10 cellular contexts compared by ENCODE assay signal in the genomic region with DNA sequence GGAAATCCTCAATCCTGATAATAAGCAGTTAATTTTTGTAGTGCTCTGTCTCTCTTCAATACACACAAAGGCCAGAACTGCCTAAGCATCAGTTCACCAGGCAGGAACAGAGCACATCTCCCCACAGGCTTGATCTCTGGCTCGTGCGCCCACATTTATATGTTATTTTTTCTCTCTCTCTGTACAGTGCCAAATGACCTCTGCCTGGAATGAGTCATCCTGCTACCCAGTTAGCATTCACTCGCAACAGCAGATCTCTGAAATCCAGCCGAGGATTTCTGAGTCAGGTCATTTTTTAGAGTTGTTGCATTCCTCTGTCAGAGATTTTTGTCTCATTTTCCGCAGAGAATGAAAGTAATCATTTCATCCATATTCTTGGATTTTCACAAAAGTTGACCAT.
DNase-seq lines count a peak whose midpoint lies in the region; ATAC-seq, FAIRE-seq and TF ChIP-seq lines count a peak whose summit lies in the region.
"Had no signal": no experiment of that assay in that cellular context is flagged by ENCODE, and none has a peak within 500 bp of the region (broad histone marks: within the 10 kb centered on the region; RNA-seq: fewer than 3 reads in every experiment).

No MANE protein-coding gene starts in this region.

- no TSS peak for BruUV-seq in IMR-90 (replicated peaks; lab: Mats Ljungman, UMichigan)
- BruUV-seq in HepG2 (replicated peaks; lab: Mats Ljungman, UMichigan), result no TSS peak

- peak overlapping the region; percentile 40; the same call in 1 of the 2 replicates for H3K23ac ChIP-seq in IMR-90 (ENCODE audit: low read depth, low read length)

- H3K18ac ChIP-seq in IMR-90 (ENCODE audit: low read depth, low read length), result peak overlapping the region; percentile 33

- peaks cover 50% of the 10 kb centered on the region for H3K36me3 Mint-ChIP-seq in chondrocyte (ENCODE audit: low read depth)
- no peaks in the 10 kb centered on the region for H3K36me3 Mint-ChIP-seq in activated naive CD8-positive, alpha-beta T cell treated with anti-CD3 and anti-CD28 coated beads for 36 hours

- intact Hi-C loops in IMR-90 (cut with micrococcal nuclease) (loop anchor here (5.0 kb wide), 2 partner anchors 691 to 1361 kb away; no protein-coding TSS in a partner anchor), HepG2 (cut with micrococcal nuclease; ENCODE audit: unreplicated experiment) (no loop called here)

- H3K27me3 Mint-ChIP-seq in chondrocyte (ENCODE audit: low read depth), result no peaks in the 10 kb centered on the region
- H3K27me3 Mint-ChIP-seq in activated naive CD8-positive, alpha-beta T cell treated with anti-CD3 and anti-CD28 coated beads for 36 hours, result no peaks in the 10 kb centered on the region

- no peak overlapping the region for H2AK9ac ChIP-seq in IMR-90 (replicated peaks; ENCODE audit: low read depth, low read length, poor library complexity)

- POLR2A ChIA-PET in IMR-90 (lab: Charles Lee; ENCODE audit: unreplicated experiment) (no interaction called here), HepG2 (lab: Yijun Ruan, JAX) (no interaction called here)

- H2BK20ac ChIP-seq in IMR-90 (ENCODE audit: low read depth, low read length), result peak overlapping the region; percentile 28; the same call in 1 of the 2 replicates

- TF ChIP-seq RAD21 in IMR-90 (IDR thresholded peaks at IDR 0.05; ENCODE audit: low read length) (no peak), HepG2 (CRISPR knock-in tag; IDR thresholded peaks at IDR 0.05) (no peak)

- CTCF ChIA-PET in IMR-90 (lab: Yijun Ruan, JAX), result interaction anchor here (0.7 kb wide), 1 partner anchor 106 kb away, joined by 3 read pairs; no protein-coding TSS in a partner anchor
- CTCF ChIA-PET in HepG2 (lab: Yijun Ruan, JAX; ENCODE audit: low intra/inter-chr PET ratio, low total read pairs), result no interaction called here

- H3K4ac ChIP-seq in IMR-90 (ENCODE audit: low read depth, low read length), result peak overlapping the region; percentile 47

- H3K14ac ChIP-seq in IMR-90 (replicated peaks; ENCODE audit: low read depth, low read length), result peak overlapping the region; percentile 34; the same call in 1 of the 2 replicates

- DNase-seq in IMR-90 (peak; percentile 98), chondrocyte (ENCODE audit: low spot score) (no peak), HepG2 (ENCODE audit: low spot score) (peak; percentile 3), upper lobe of left lung (no peak), NCI-H69 (lab: John Stamatoyannopoulos, UW) (no peak)
- no peak for DNase-seq in activated naive CD8-positive, alpha-beta T cell treated with anti-CD3 and anti-CD28 coated beads for 36 hours
- DNase-seq in stimulated activated CD4-positive, alpha-beta T cell treated with anti-CD3 and anti-CD28 coated beads, Interleukin-15, amount 100 ng/mL, for 24 hours, result no peak
- DNase-seq: NCI-H2029 treated with DMSO at 0.1 percent for 48 hours, occipital lobe had no signal

- WGBS in IMR-90 (ENCODE audit: extremely low coverage in 2 of 2, insufficient read length in 1 of 2), 2 experiments, result 0% methylated on average over 2 of the region's 5 CpGs; no CpG with 5 or more reads in 1 of the 2 experiments
- WGBS in HepG2 (ENCODE audit: low lambda C conversion rate), result 11% methylated on average over 5 of the region's 5 CpGs
- WGBS in upper lobe of left lung, 2 donors, result 62 to 70% methylated on average over 4 to 5 of the region's 5 CpGs

- H3K9me1 ChIP-seq in IMR-90 (ENCODE audit: insufficient read depth, low read length), result peaks cover 13% of the 10 kb centered on the region

- H3K27ac ChIP-seq in IMR-90 (ENCODE audit: insufficient read depth, low read length) (peak overlapping the region; percentile 78; the same call in 1 of the 2 replicates), HepG2 (ENCODE audit: extremely low read length, insufficient read depth, low read length) (no peak overlapping the region), upper lobe of left lung (peak overlapping the region in 1 of 4 donors; percentile 10)

- peak overlapping the region; percentile 71; the same call in 1 of the 2 replicates for H4K91ac ChIP-seq in IMR-90 (ENCODE audit: insufficient read depth, low read depth, low read length)

- peak; percentile 73 for ATAC-seq in IMR-90 (ENCODE audit: low read depth)
- ATAC-seq in HepG2, result peak; percentile 71
- peak; percentile 83 to 94 for ATAC-seq in upper lobe of left lung (ENCODE audit: low FRiP score in 2 of 2)
- no peak for ATAC-seq in GM21723 (IDR thresholded peaks at IDR 0.05; ENCODE audit: unreplicated experiment)

- H3K9me3 ChIP-seq in IMR-90 (ENCODE audit: control insufficient read depth, insufficient read depth, low read length) (no peaks in the 10 kb centered on the region), HepG2 (ENCODE audit: low read length) (no peaks in the 10 kb centered on the region), upper lobe of left lung (no peaks in the 10 kb centered on the region)

- peak overlapping the region; percentile 66 for H2BK120ac ChIP-seq in IMR-90 (ENCODE audit: low read depth, low read length)

- peak overlapping the region; percentile 51 for H4K5ac ChIP-seq in IMR-90 (ENCODE audit: low read depth, low read length)

- no peak overlapping the region for H2AK5ac ChIP-seq in IMR-90 (ENCODE audit: low read depth, low read length)

- dilution Hi-C loops in IMR-90 (cut with HindIII; ENCODE audit: low sequenced_read_pairs, unreplicated experiment), result no loop called here

- H3K36me3 ChIP-seq in IMR-90 (ENCODE audit: control insufficient read depth, insufficient read depth, low read length), result peaks cover 38% of the 10 kb centered on the region
- no peaks in the 10 kb centered on the region for H3K36me3 ChIP-seq in HepG2 (replicated peaks in 1 of 2; ENCODE audit: control insufficient read depth in 1 of 2, insufficient read depth in 2 of 2, low read length in 2 of 2)
- H3K36me3 ChIP-seq in upper lobe of left lung, result no peaks in the 10 kb centered on the region

- no peak for FAIRE-seq in HepG2 (lab: Jason Lieb, UNC)

- peaks cover 16 to 58% of the 10 kb centered on the region in 2 experiments for H3K79me1 ChIP-seq in IMR-90 (ENCODE audit: low read depth in 1 of 2, low read length in 2 of 2)

- H2AFZ ChIP-seq in IMR-90 (replicated peaks; ENCODE audit: low read length, poor library complexity), result no peak overlapping the region
- no peak overlapping the region for H2AFZ ChIP-seq in HepG2 (ENCODE audit: low read length)

- 0 out of 2 replicates have a peak overlapping the region, but pooled peaks have one; percentile 3 for H3K56ac ChIP-seq in IMR-90 (ENCODE audit: extremely low read depth, insufficient read depth, low read length)

- H3K4me1 ChIP-seq in IMR-90 (ENCODE audit: control insufficient read depth, insufficient read depth, low read length), result peaks cover 27% of the 10 kb centered on the region
- no peaks in the 10 kb centered on the region for H3K4me1 ChIP-seq in HepG2 (ENCODE audit: insufficient read depth, low read length)
- peaks cover 0 to 7% (median 0%) of the 10 kb centered on the region in 4 donors for H3K4me1 ChIP-seq in upper lobe of left lung

- H3K79me2 ChIP-seq in HepG2 (ENCODE audit: insufficient read depth, low read length), result no peaks in the 10 kb centered on the region

- peak overlapping the region in 1 of 2 experiments; percentile 59; a peak in 2 of 4 replicates for H4K8ac ChIP-seq in IMR-90 (ENCODE audit: low read depth in 2 of 2, low read length in 2 of 2)

- peak overlapping the region; percentile 18; the same call in 1 of the 2 replicates for H3K4me2 ChIP-seq in IMR-90 (ENCODE audit: low read depth, low read length)
- H3K4me2 ChIP-seq in HepG2 (ENCODE audit: low read depth, low read length), result no peak overlapping the region

- 0 out of 2 replicates have a peak overlapping the region, but pooled peaks have one; percentile 18 for H3K9ac ChIP-seq in IMR-90 (ENCODE audit: low read depth, low read length)
- no peak overlapping the region for H3K9ac ChIP-seq in HepG2 (ENCODE audit: insufficient read depth, low read depth, low read length)

- peak overlapping the region; percentile 86 for H2BK5ac ChIP-seq in IMR-90 (ENCODE audit: low read depth, low read length, poor library complexity, severe bottlenecking)

- H3K4me3 ChIP-seq in IMR-90 (ENCODE audit: insufficient read depth, low read depth, low read length) (no peak overlapping the region), HepG2 (replicated peaks in 1 of 3; ENCODE audit: insufficient read depth in 1 of 3, low read depth in 2 of 3, low read length in 3 of 3) (no peak overlapping the region), upper lobe of left lung (no peak overlapping the region)

- peak overlapping the region; percentile 23 for H3K4me3 Mint-ChIP-seq in chondrocyte (ENCODE audit: unreplicated experiment)
- no peak overlapping the region for H3K4me3 Mint-ChIP-seq in activated naive CD8-positive, alpha-beta T cell treated with anti-CD3 and anti-CD28 coated beads for 36 hours

- no peaks in the 10 kb centered on the region for H3K9me3 Mint-ChIP-seq in chondrocyte (ENCODE audit: low read depth)
- no peaks in the 10 kb centered on the region for H3K9me3 Mint-ChIP-seq in activated naive CD8-positive, alpha-beta T cell treated with anti-CD3 and anti-CD28 coated beads for 36 hours

- H4K20me1 ChIP-seq in IMR-90 (ENCODE audit: insufficient read depth, low read length) (peaks cover 2% of the 10 kb centered on the region; the same call in 1 of the 2 replicates), HepG2 (ENCODE audit: insufficient read depth, low read length) (no peaks in the 10 kb centered on the region)

- in situ Hi-C loops in IMR-90 (cut with MboI; ENCODE audit: low sequenced_read_pairs), result no loop called here
- in situ Hi-C loops in HepG2 (cut with HindIII; ENCODE audit: extremely low pct_ligation_motif_present, low pct_unique_long_range_greater_than_20kb), result no loop called here

- TF ChIP-seq EP300 in HepG2 (IDR thresholded peaks at IDR 0.05; ENCODE audit: low read depth in 2 of 2, low read length in 2 of 2) (no peak), HepG2 (CRISPR knock-in tag; IDR thresholded peaks at IDR 0.05; ENCODE audit: borderline replicate concordance) (no peak), upper lobe of left lung (IDR thresholded peaks at IDR 0.05) (no peak)

- peak overlapping the region; percentile 77 for H3K27ac Mint-ChIP-seq in chondrocyte (ENCODE audit: unreplicated experiment)
- H3K27ac Mint-ChIP-seq in activated naive CD8-positive, alpha-beta T cell treated with anti-CD3 and anti-CD28 coated beads for 36 hours, result no peak overlapping the region

- peak overlapping the region; percentile 8; the same call in 1 of the 3 replicates for H2BK15ac ChIP-seq in IMR-90 (ENCODE audit: low read depth, low read length)

- TF ChIP-seq POLR2A in IMR-90 (IDR thresholded peaks at IDR 0.05; ENCODE audit: low read depth, low read length), result no peak
- no peak for TF ChIP-seq POLR2A in HepG2 (IDR thresholded peaks at IDR 0.05; ENCODE audit: insufficient read depth in 1 of 2, low read depth in 2 of 2, low read length in 2 of 2)
- no peak for TF ChIP-seq POLR2A in upper lobe of left lung (IDR thresholded peaks at IDR 0.05)

- H3K4me1 Mint-ChIP-seq in chondrocyte (ENCODE audit: low read depth), result peaks cover 79% of the 10 kb centered on the region
- no peaks in the 10 kb centered on the region for H3K4me1 Mint-ChIP-seq in activated naive CD8-positive, alpha-beta T cell treated with anti-CD3 and anti-CD28 coated beads for 36 hours

- no peak for TF ChIP-seq CTCF in IMR-90 (conservative IDR thresholded peaks at IDR 0.05; ENCODE audit: low read depth, low read length)
- no peak for TF ChIP-seq CTCF in chondrocyte (IDR thresholded peaks at IDR 0.05)
- TF ChIP-seq CTCF in HepG2 (CRISPR knock-in tag; IDR thresholded peaks at IDR 0.05), result no peak
- TF ChIP-seq CTCF in upper lobe of left lung (IDR thresholded peaks at IDR 0.05), result no peak

- H3K27me3 ChIP-seq in IMR-90 (ENCODE audit: control insufficient read depth, insufficient read depth, low read length), result no peaks in the 10 kb centered on the region
- no peaks in the 10 kb centered on the region for H3K27me3 ChIP-seq in HepG2 (ENCODE audit: control insufficient read depth in 1 of 2, insufficient read depth in 2 of 2, low read length in 2 of 2)
- H3K27me3 ChIP-seq in upper lobe of left lung, result no peaks in the 10 kb centered on the region

Comparison
In these comparisons a context has a peak if more than half of its experiments do, and no peak if none do; other contexts are left out.
1. DNase-seq: peak in IMR-90 (single experiment) and HepG2 (single experiment); none in chondrocyte (single experiment), upper lobe of left lung (0 of 2), activated naive CD8-positive, alpha-beta T cell treated with anti-CD3 and anti-CD28 coated beads for 36 hours (single experiment), stimulated activated CD4-positive, alpha-beta T cell treated with anti-CD3 and anti-CD28 coated beads, Interleukin-15, amount 100 ng/mL, for 24 hours (single experiment) and NCI-H69 (single experiment).